Comparison of ENCODE assay signal across 8 cellular contexts in genomic region chr5:10563940-10564837, GRCh38. TPM values are rescaled to one million over a fixed set of nuclear protein-coding genes. Genes with fewer than 3 reads are reported as not detected.
A peak's percentile ranks its signal among the peaks of the same experiment; 100 is the strongest.
DNase-seq lines count a peak whose midpoint lies in the region; ATAC-seq and TF ChIP-seq lines count a peak whose summit lies in the region.

ANKRD33B (plus strand) TSS chr5:10564070; CDS start chr5:10564468, 398 bp downstream.

- H3K4me3 Mint-ChIP-seq in CD8-positive, alpha-beta memory T cell: peak within 1 kb of the TSS; percentile 81 to 93 (median 88)

- peak within 1 kb of the TSS in 5 of 8 donors; percentile 54 to 80 (median 77) for H3K27ac Mint-ChIP-seq in CD8-positive, alpha-beta memory T cell

- H3K27me3 Mint-ChIP-seq in CD8-positive, alpha-beta memory T cell: no peaks in the 10 kb centered on the region

- H3K4me3 ChIP-seq in CD8-positive, alpha-beta memory T cell (ENCODE audit: low read length): peak within 1 kb of the TSS; percentile 53
- H3K4me3 ChIP-seq in neuron (ENCODE audit: low read length) (peak within 1 kb of the TSS; percentile 59), testis (peak within 1 kb of the TSS; percentile 53 to 60)

- H2AFZ ChIP-seq in neuron (ENCODE audit: low read depth, low read length): peak within 1 kb of the TSS; percentile 86

- H3K9me3 Mint-ChIP-seq in CD8-positive, alpha-beta memory T cell: no peaks in the 10 kb centered on the region

- 0% methylated on average over 108 of the region's 120 CpGs; no CpG with 5 or more reads in 1 of the 2 donors for WGBS in testis, 2 donors

- H3K4me1 ChIP-seq in CD8-positive, alpha-beta memory T cell (ENCODE audit: insufficient read depth, low read length): peaks cover 10% of the 10 kb centered on the region
- H3K4me1 ChIP-seq in neuron (ENCODE audit: insufficient read depth, low read length): peaks cover 32% of the 10 kb centered on the region
- H3K4me1 ChIP-seq in testis: peaks cover 13% of the 10 kb centered on the region

- CTCF ChIA-PET in CD8-positive, alpha-beta memory T cell (lab: Charles Lee): interaction anchor here (0.7 kb wide), 1 partner anchor 63 kb away, joined by 3 read pairs; no protein-coding TSS in a partner anchor

- no peaks in the 10 kb centered on the region for H3K27me3 ChIP-seq in CD8-positive, alpha-beta memory T cell (ENCODE audit: insufficient read depth, low read length, poor library complexity, severe bottlenecking)
- peaks cover 30% of the 10 kb centered on the region for H3K27me3 ChIP-seq in neuron (ENCODE audit: insufficient read depth, low read length)
- H3K27me3 ChIP-seq in testis: no peaks in the 10 kb centered on the region

- TF ChIP-seq CTCF in testis (IDR thresholded peaks at IDR 0.05): no peak

- peak within 1 kb of the TSS; percentile 31 for H3K27ac ChIP-seq in CD8-positive, alpha-beta memory T cell (ENCODE audit: low read depth, low read length)
- peak within 1 kb of the TSS in 1 of 2 donors; percentile 48 for H3K27ac ChIP-seq in testis

- peaks cover 15 to 22% (median 18%) of the 10 kb centered on the region in 3 donors for H3K4me1 Mint-ChIP-seq in CD8-positive, alpha-beta memory T cell

- no peaks in the 10 kb centered on the region for H3K36me3 ChIP-seq in CD8-positive, alpha-beta memory T cell (ENCODE audit: insufficient read depth, low read length)
- H3K36me3 ChIP-seq in neuron (ENCODE audit: insufficient read depth, low read length) (no peaks in the 10 kb centered on the region), testis (ENCODE audit: low read depth, missing control alignments) (no peaks in the 10 kb centered on the region)

- no peaks in the 10 kb centered on the region for H3K36me3 Mint-ChIP-seq in CD8-positive, alpha-beta memory T cell

- POLR2A ChIA-PET in CD8-positive, alpha-beta memory T cell (lab: Charles Lee): interaction anchor here (1.0 kb wide), 1 partner anchor 211 kb away, joined by 3 read pairs; the partner anchor contains the start of gene MARCHF6

- peak; percentile 64 to 82 (median 70) for DNase-seq in CD8-positive, alpha-beta memory T cell
- DNase-seq in OCI-M1 (lab: John Stamatoyannopoulos, UW): peak; percentile 77
- DNase-seq in activated T-cell treated with anti-CD3 and anti-CD28 coated beads for 24 hours (ENCODE audit: low read depth): peak; percentile 76
- peak; percentile 64 for DNase-seq in fibroblast of gingiva (ENCODE audit: low read depth)
- DNase-seq in testis: peak; percentile 33

- no peaks in the 10 kb centered on the region for H3K9me3 ChIP-seq in CD8-positive, alpha-beta memory T cell (ENCODE audit: low read length)
- peaks cover 2% of the 10 kb centered on the region for H3K9me3 ChIP-seq in neuron (ENCODE audit: low read length)
- no peaks in the 10 kb centered on the region for H3K9me3 ChIP-seq in testis

- ATAC-seq in GM19463 (IDR thresholded peaks at IDR 0.05; ENCODE audit: unreplicated experiment) (peak; percentile 52), HG03571 (IDR thresholded peaks at IDR 0.05; ENCODE audit: unreplicated experiment) (peak; percentile 47)

- intact Hi-C loops in testis (cut with DNase I; ENCODE audit: low total_unique reads): no loop called here

- TF ChIP-seq POLR2A in testis (IDR thresholded peaks at IDR 0.05): no peak

RNA-seq across cellular contexts. Expression of gene ANKRD33B, which starts in this region (rescaled TPM):
- 10 to 100 TPM; 29.6 to 32.7 TPM for total RNA-seq in CD8-positive, alpha-beta memory T cell
- 0.06 TPM for polyA plus RNA-seq in CD8-positive, alpha-beta memory T cell
- 1 to 10 TPM; 5.6 to 5.8 TPM for total RNA-seq in testis
- 3.7 TPM for polyA plus RNA-seq in testis (ENCODE audit: insufficient read depth, low read depth, low replicate concordance)

Comparison
In these comparisons a context has a peak if more than half of its experiments do, and no peak if none do; other contexts are left out.
1. RNA of gene ANKRD33B (total RNA-seq): 29.6 to 32.7 TPM in CD8-positive, alpha-beta memory T cell; 5.6 to 5.8 TPM in testis; every median in the first group is over 4 times any median in the second.
2. Peak in every context shown above with its lines, with median percentiles within 50 percentile points of each other: DNase-seq and H3K4me3 ChIP-seq.